Comparison of ENCODE assay signal across 40 cellular contexts in genomic region chr12:97957109-97957508, GRCh38.
"Had no signal": no experiment of that assay in that cellular context is flagged by ENCODE, and none has a peak within 500 bp of the region (broad histone marks: within the 10 kb centered on the region; RNA-seq: fewer than 3 reads in every experiment).

No MANE protein-coding gene starts in this region.

- H3K4me3 ChIP-seq: adrenal gland, ascending aorta, body of pancreas, breast epithelium, cardiac muscle cell had no signal

- H3K27ac ChIP-seq: adrenal gland, ascending aorta, body of pancreas, brain microvascular endothelial cell, breast epithelium, cardiac muscle cell had no signal

- H3K4me1 Mint-ChIP-seq: activated naive CD4-positive, alpha-beta T cell treated with anti-CD3 and anti-CD28 coated beads, Interleukin-2, amount 10 ng/mL, durations not matched to agents 7 days and 5 days; activated naive CD4-positive, alpha-beta T cell treated with anti-CD3 and anti-CD28 coated beads, Interleukin-2, amount 50 U/mL, for 24 hours; activated naive CD8-positive, alpha-beta T cell treated with anti-CD3 and anti-CD28 coated beads for 36 hours; activated naive CD8-positive, alpha-beta T cell treated with anti-CD3 and anti-CD28 coated beads, Interleukin-2, amount 10 ng/mL, durations not matched to agents 7 days and 5 days; activated naive CD8-positive, alpha-beta T cell treated with anti-CD3 and anti-CD28 coated beads, Interleukin-2, amount 50 U/mL, for 24 hours; activated T-helper 17 cell treated with anti-CD3 and anti-CD28 coated beads, Interleukin-2, amount 50 U/mL, for 72 hours; brain; central memory CD8-positive, alpha-beta T cell had no signal

- H3K4me3 Mint-ChIP-seq: activated naive CD4-positive, alpha-beta T cell treated with anti-CD3 and anti-CD28 coated beads for 36 hours; activated naive CD4-positive, alpha-beta T cell treated with anti-CD3 and anti-CD28 coated beads, Interleukin-2, amount 10 ng/mL, durations not matched to agents 7 days and 5 days; activated naive CD4-positive, alpha-beta T cell treated with anti-CD3 and anti-CD28 coated beads, Interleukin-2, amount 50 U/mL, for 24 hours; activated naive CD8-positive, alpha-beta T cell; activated naive CD8-positive, alpha-beta T cell treated with anti-CD3 and anti-CD28 coated beads for 36 hours; activated naive CD8-positive, alpha-beta T cell treated with anti-CD3 and anti-CD28 coated beads, Interleukin-2, amount 10 ng/mL, durations not matched to agents 7 days and 5 days; activated naive CD8-positive, alpha-beta T cell treated with anti-CD3 and anti-CD28 coated beads, Interleukin-2, amount 50 U/mL, for 24 hours; activated T-cell treated with anti-CD3 and anti-CD28 coated beads, Interleukin-2, amount 50 U/mL, for 24 hours; activated T-cell treated with anti-CD3 and anti-CD28 coated beads, Interleukin-2, amount 50 U/mL, for 4 hours; activated T-cell treated with anti-CD3 and anti-CD28 coated beads, Interleukin-2, amount 50 U/mL, for 72 hours; activated T-helper 1 cell treated with anti-CD3 and anti-CD28 coated beads, Interleukin-12 subunit alpha, Interleukin-12 subunit beta, Interleukin-2, Interleukin-4 antibody, amounts not matched to agents 30 ng/mL and 10 ng/mL and 1 ng/mL, durations not matched to agents 14 hours and 24 hours and 36 hours; activated T-helper 17 cell treated with anti-CD3 and anti-CD28 coated beads, Interleukin-2, amount 50 U/mL, for 72 hours; brain; central memory CD8-positive, alpha-beta T cell had no signal

- FAIRE-seq: astrocyte, bronchial epithelial cell had no signal

- H3K36me3 ChIP-seq: adrenal gland, ascending aorta, brain microvascular endothelial cell, breast epithelium, cardiac muscle cell had no signal

- H3K27me3 Mint-ChIP-seq: activated naive CD4-positive, alpha-beta T cell treated with anti-CD3 and anti-CD28 coated beads, Interleukin-2, amount 10 ng/mL, durations not matched to agents 7 days and 5 days; activated naive CD4-positive, alpha-beta T cell treated with anti-CD3 and anti-CD28 coated beads, Interleukin-2, amount 50 U/mL, for 24 hours; activated naive CD8-positive, alpha-beta T cell treated with anti-CD3 and anti-CD28 coated beads for 36 hours; activated naive CD8-positive, alpha-beta T cell treated with anti-CD3 and anti-CD28 coated beads, Interleukin-2, amount 10 ng/mL, durations not matched to agents 7 days and 5 days; activated T-cell treated with anti-CD3 and anti-CD28 coated beads, Interleukin-2, amount 50 U/mL, for 24 hours; central memory CD8-positive, alpha-beta T cell had no signal

- H3K27ac Mint-ChIP-seq: activated naive CD4-positive, alpha-beta T cell treated with anti-CD3 and anti-CD28 coated beads for 36 hours; activated naive CD4-positive, alpha-beta T cell treated with anti-CD3 and anti-CD28 coated beads, Interleukin-2, amount 10 ng/mL, durations not matched to agents 7 days and 5 days; activated naive CD4-positive, alpha-beta T cell treated with anti-CD3 and anti-CD28 coated beads, Interleukin-2, amount 50 U/mL, for 24 hours; activated naive CD4-positive, alpha-beta T cell treated with anti-CD3 and anti-CD28 coated beads, Interleukin-2, amount 50 U/mL, for 72 hours; activated naive CD8-positive, alpha-beta T cell; activated naive CD8-positive, alpha-beta T cell treated with anti-CD3 and anti-CD28 coated beads for 36 hours; activated naive CD8-positive, alpha-beta T cell treated with anti-CD3 and anti-CD28 coated beads, Interleukin-2, amount 10 ng/mL, durations not matched to agents 7 days and 5 days; activated naive CD8-positive, alpha-beta T cell treated with anti-CD3 and anti-CD28 coated beads, Interleukin-2, amount 50 U/mL, for 24 hours; activated T-cell treated with anti-CD3 and anti-CD28 coated beads, Interleukin-2, amount 50 U/mL, for 24 hours; activated T-cell treated with anti-CD3 and anti-CD28 coated beads, Interleukin-2, amount 50 U/mL, for 72 hours; activated T-helper 1 cell treated with anti-CD3 and anti-CD28 coated beads, Interleukin-12 subunit alpha, Interleukin-12 subunit beta, Interleukin-2, Interleukin-4 antibody, amounts not matched to agents 30 ng/mL and 10 ng/mL and 1 ng/mL, durations not matched to agents 14 hours and 24 hours and 36 hours; activated T-helper 17 cell treated with anti-CD3 and anti-CD28 coated beads, Interleukin-2, amount 50 U/mL, for 72 hours; activated T-helper 2 cell treated with anti-CD3 and anti-CD28 coated beads, Interferon-gamma antibody, Interleukin-2, Interleukin-4, amounts not matched to agents 10 μg/mL and 5 μg/mL and 100 μg/mL, durations not matched to agents 14 hours and 24 hours and 36 hours; brain had no signal

- H3K4me1 ChIP-seq: adrenal gland, ascending aorta, body of pancreas, breast epithelium had no signal

- H3K36me3 Mint-ChIP-seq: activated naive CD4-positive, alpha-beta T cell treated with anti-CD3 and anti-CD28 coated beads, Interleukin-2, amount 10 ng/mL, durations not matched to agents 7 days and 5 days; activated naive CD4-positive, alpha-beta T cell treated with anti-CD3 and anti-CD28 coated beads, Interleukin-2, amount 50 U/mL, for 24 hours; activated naive CD4-positive, alpha-beta T cell treated with anti-CD3 and anti-CD28 coated beads, Interleukin-2, amount 50 U/mL, for 72 hours; activated naive CD8-positive, alpha-beta T cell; activated naive CD8-positive, alpha-beta T cell treated with anti-CD3 and anti-CD28 coated beads for 36 hours; activated naive CD8-positive, alpha-beta T cell treated with anti-CD3 and anti-CD28 coated beads, Interleukin-2, amount 10 ng/mL, durations not matched to agents 7 days and 5 days; brain had no signal

- H3K27me3 ChIP-seq: adrenal gland, ascending aorta, body of pancreas, brain microvascular endothelial cell, breast epithelium, cardiac muscle cell had no signal

- DNase-seq: activated effector memory CD4-positive, alpha-beta T cell treated with anti-CD3 and anti-CD28 coated beads, Interleukin-2, amount 50 U/mL, for 16 hours; activated effector memory CD4-positive, alpha-beta T cell treated with Interleukin-2 at 50 U/mL for 16 hours; activated gamma-delta T cell; activated gamma-delta T cell treated with Interleukin-2 at 50 U/mL for 16 hours; activated naive CD4-positive, alpha-beta T cell; activated naive CD4-positive, alpha-beta T cell treated with anti-CD3 and anti-CD28 coated beads for 36 hours; activated naive CD4-positive, alpha-beta T cell treated with anti-CD3 and anti-CD28 coated beads, Interleukin-2, amount 10 ng/mL, durations not matched to agents 7 days and 5 days; activated naive CD4-positive, alpha-beta T cell treated with anti-CD3 and anti-CD28 coated beads, Interleukin-2, amount 50 U/mL, for 16 hours; activated naive CD4-positive, alpha-beta T cell treated with Interleukin-2 at 50 U/mL for 16 hours; activated naive CD8-positive, alpha-beta T cell treated with anti-CD3 and anti-CD28 coated beads for 36 hours; activated naive CD8-positive, alpha-beta T cell treated with anti-CD3 and anti-CD28 coated beads, Interleukin-2, amount 10 ng/mL, durations not matched to agents 7 days and 5 days; activated naive CD8-positive, alpha-beta T cell treated with anti-CD3 and anti-CD28 coated beads, Interleukin-2, amount 50 U/mL, for 24 hours; activated T-cell treated with anti-CD3 and anti-CD28 coated beads, Interleukin-2, amount 50 U/mL, for 1 hour; activated T-cell treated with anti-CD3 and anti-CD28 coated beads, Interleukin-2, amount 50 U/mL, for 24 hours; activated T-cell treated with anti-CD3 and anti-CD28 coated beads, Interleukin-2, amount 50 U/mL, for 4 hours; activated T-cell treated with anti-CD3 and anti-CD28 coated beads, Interleukin-2, amount 50 U/mL, for 48 hours; activated T-cell treated with anti-CD3 and anti-CD28 coated beads, Interleukin-2, amount 50 U/mL, for 72 hours; adrenal gland; amniotic stem cell; amygdala; anterior cingulate cortex; aorta; body of pancreas; brain microvascular endothelial cell; caudate nucleus; central memory CD4-positive, alpha-beta T cell; cerebellar nuclear complex had no signal

- H3K9me3 ChIP-seq: adrenal gland, ascending aorta, body of pancreas had no signal

- ATAC-seq: activated naive CD4-positive, alpha-beta T cell treated with anti-CD3 and anti-CD28 coated beads, Interleukin-2, amount 50 U/mL, for 72 hours; activated naive CD8-positive, alpha-beta T cell treated with anti-CD3 and anti-CD28 coated beads, Interleukin-2, amount 50 U/mL, for 24 hours; activated T-cell treated with anti-CD3 and anti-CD28 coated beads, Interleukin-2, amount 50 U/mL, for 4 hours; activated T-cell treated with anti-CD3 and anti-CD28 coated beads, Interleukin-2, amount 50 U/mL, for 72 hours; activated T-helper 17 cell treated with anti-CD3 and anti-CD28 coated beads, Interleukin-2, amount 50 U/mL, for 72 hours; body of pancreas had no signal
